ENCODE assay signal across 1 cellular context in the genomic region with DNA sequence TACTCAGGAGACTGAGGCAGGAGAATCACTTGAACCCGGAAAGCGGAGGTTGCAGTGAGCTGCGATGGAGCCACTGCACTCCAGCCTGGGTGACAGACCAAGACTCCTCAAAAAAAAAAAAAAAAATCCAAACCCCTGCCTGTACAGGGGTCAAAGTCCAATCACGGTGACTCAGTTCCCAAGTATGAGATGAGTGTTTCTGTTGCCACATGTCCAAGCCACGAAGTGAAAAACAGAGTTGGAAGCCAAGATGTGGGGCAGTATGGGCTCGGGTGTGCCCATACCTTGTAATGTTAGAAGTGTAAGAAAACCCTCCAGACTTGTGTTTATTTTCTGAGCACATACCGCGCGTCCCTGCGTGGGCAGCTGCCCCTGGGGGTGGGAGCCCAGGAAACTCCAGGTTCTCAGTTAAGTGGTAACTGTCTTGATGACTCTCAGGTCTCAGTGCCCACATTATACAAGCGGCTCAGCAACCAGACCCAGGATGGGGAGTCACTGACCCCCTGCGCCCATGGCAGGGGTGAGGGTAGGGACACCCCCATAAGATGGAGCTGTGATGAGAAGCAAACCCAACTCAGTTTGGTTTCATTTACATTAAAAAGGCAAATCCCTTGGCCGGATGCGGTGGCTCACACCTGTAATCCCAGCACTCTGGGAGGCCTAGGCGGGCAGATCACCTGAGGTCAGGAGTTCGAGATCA.
TF ChIP-seq lines count a peak whose summit lies in the region.

No MANE protein-coding gene starts in this region.

TF ChIP-seq in GM12878, 131 proteins besides CTCF, POLR2A, EP300 and RAD21 (continued from another document and continues in another):
- no peak for TF ChIP-seq RELA (IDR thresholded peaks at IDR 0.05; ENCODE audit: borderline replicate concordance, partially characterized antibody)
- TF ChIP-seq STAT1 (conservative IDR thresholded peaks at IDR 0.05): no peak
- TF ChIP-seq ASH2L (IDR thresholded peaks at IDR 0.05; ENCODE audit: borderline replicate concordance, low read depth): 0 out of 2 replicates have a peak, but pooled peaks have one; percentile 68
- TF ChIP-seq, protein P1, sequence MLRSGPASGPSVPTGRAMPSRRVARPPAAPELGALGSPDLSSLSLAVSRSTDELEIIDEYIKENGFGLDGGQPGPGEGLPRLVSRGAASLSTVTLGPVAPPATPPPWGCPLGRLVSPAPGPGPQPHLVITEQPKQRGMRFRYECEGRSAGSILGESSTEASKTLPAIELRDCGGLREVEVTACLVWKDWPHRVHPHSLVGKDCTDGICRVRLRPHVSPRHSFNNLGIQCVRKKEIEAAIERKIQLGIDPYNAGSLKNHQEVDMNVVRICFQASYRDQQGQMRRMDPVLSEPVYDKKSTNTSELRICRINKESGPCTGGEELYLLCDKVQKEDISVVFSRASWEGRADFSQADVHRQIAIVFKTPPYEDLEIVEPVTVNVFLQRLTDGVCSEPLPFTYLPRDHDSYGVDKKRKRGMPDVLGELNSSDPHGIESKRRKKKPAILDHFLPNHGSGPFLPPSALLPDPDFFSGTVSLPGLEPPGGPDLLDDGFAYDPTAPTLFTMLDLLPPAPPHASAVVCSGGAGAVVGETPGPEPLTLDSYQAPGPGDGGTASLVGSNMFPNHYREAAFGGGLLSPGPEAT (IDR thresholded peaks at IDR 0.05; ENCODE audit: low read depth): peak; percentile 79
- TF ChIP-seq, protein P2, sequence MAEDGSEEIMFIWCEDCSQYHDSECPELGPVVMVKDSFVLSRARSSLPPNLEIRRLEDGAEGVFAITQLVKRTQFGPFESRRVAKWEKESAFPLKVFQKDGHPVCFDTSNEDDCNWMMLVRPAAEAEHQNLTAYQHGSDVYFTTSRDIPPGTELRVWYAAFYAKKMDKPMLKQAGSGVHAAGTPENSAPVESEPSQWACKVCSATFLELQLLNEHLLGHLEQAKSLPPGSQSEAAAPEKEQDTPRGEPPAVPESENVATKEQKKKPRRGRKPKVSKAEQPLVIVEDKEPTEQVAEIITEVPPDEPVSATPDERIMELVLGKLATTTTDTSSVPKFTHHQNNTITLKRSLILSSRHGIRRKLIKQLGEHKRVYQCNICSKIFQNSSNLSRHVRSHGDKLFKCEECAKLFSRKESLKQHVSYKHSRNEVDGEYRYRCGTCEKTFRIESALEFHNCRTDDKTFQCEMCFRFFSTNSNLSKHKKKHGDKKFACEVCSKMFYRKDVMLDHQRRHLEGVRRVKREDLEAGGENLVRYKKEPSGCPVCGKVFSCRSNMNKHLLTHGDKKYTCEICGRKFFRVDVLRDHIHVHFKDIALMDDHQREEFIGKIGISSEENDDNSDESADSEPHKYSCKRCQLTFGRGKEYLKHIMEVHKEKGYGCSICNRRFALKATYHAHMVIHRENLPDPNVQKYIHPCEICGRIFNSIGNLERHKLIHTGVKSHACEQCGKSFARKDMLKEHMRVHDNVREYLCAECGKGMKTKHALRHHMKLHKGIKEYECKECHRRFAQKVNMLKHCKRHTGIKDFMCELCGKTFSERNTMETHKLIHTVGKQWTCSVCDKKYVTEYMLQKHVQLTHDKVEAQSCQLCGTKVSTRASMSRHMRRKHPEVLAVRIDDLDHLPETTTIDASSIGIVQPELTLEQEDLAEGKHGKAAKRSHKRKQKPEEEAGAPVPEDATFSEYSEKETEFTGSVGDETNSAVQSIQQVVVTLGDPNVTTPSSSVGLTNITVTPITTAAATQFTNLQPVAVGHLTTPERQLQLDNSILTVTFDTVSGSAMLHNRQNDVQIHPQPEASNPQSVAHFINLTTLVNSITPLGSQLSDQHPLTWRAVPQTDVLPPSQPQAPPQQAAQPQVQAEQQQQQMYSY (CRISPR knock-in tag; IDR thresholded peaks at IDR 0.05): no peak
- TF ChIP-seq, protein P3, sequence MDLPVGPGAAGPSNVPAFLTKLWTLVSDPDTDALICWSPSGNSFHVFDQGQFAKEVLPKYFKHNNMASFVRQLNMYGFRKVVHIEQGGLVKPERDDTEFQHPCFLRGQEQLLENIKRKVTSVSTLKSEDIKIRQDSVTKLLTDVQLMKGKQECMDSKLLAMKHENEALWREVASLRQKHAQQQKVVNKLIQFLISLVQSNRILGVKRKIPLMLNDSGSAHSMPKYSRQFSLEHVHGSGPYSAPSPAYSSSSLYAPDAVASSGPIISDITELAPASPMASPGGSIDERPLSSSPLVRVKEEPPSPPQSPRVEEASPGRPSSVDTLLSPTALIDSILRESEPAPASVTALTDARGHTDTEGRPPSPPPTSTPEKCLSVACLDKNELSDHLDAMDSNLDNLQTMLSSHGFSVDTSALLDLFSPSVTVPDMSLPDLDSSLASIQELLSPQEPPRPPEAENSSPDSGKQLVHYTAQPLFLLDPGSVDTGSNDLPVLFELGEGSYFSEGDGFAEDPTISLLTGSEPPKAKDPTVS (IDR thresholded peaks at IDR 0.05; ENCODE audit: low read depth, low read length): no peak
- no peak for TF ChIP-seq ZNF24 (IDR thresholded peaks at IDR 0.05)
- TF ChIP-seq NRF1 (conservative IDR thresholded peaks at IDR 0.05; ENCODE audit: low read depth, low read length): no peak
- TF ChIP-seq SREBF2 (IDR thresholded peaks at IDR 0.05; ENCODE audit: low read length): no peak
- TF ChIP-seq BHLHE40 (IDR thresholded peaks at IDR 0.05; ENCODE audit: borderline replicate concordance in 1 of 2, low read depth in 2 of 2, low read length in 1 of 2): peak; percentile 35 to 94; a peak in 3 of 4 replicates
- TF ChIP-seq, protein P4, sequence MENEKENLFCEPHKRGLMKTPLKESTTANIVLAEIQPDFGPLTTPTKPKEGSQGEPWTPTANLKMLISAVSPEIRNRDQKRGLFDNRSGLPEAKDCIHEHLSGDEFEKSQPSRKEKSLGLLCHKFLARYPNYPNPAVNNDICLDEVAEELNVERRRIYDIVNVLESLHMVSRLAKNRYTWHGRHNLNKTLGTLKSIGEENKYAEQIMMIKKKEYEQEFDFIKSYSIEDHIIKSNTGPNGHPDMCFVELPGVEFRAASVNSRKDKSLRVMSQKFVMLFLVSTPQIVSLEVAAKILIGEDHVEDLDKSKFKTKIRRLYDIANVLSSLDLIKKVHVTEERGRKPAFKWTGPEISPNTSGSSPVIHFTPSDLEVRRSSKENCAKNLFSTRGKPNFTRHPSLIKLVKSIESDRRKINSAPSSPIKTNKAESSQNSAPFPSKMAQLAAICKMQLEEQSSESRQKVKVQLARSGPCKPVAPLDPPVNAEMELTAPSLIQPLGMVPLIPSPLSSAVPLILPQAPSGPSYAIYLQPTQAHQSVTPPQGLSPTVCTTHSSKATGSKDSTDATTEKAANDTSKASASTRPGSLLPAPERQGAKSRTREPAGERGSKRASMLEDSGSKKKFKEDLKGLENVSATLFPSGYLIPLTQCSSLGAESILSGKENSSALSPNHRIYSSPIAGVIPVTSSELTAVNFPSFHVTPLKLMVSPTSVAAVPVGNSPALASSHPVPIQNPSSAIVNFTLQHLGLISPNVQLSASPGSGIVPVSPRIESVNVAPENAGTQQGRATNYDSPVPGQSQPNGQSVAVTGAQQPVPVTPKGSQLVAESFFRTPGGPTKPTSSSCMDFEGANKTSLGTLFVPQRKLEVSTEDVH (IDR thresholded peaks at IDR 0.05; ENCODE audit: low read depth, partially characterized antibody): no peak
- TF ChIP-seq ZNF384 (IDR thresholded peaks at IDR 0.05; ENCODE audit: borderline replicate concordance, low read depth, low read length): peak; percentile 95
- peak; percentile 61 for TF ChIP-seq MEF2B (IDR thresholded peaks at IDR 0.05; ENCODE audit: partially characterized antibody, poor library complexity, severe bottlenecking)
- TF ChIP-seq NR2C1 (IDR thresholded peaks at IDR 0.05): peak; percentile 58
- TF ChIP-seq RUNX3 (IDR thresholded peaks at IDR 0.05; ENCODE audit: low read length): peak; percentile 71
- TF ChIP-seq SMAD1 (IDR thresholded peaks at IDR 0.05; ENCODE audit: low read depth, partially characterized antibody): no peak
- peak; percentile 77 for TF ChIP-seq SMARCA5 (IDR thresholded peaks at IDR 0.05)
- TF ChIP-seq BMI1 (IDR thresholded peaks at IDR 0.05; ENCODE audit: borderline replicate concordance): peak; percentile 55; the same call in 1 of the 2 replicates
- TF ChIP-seq MYC (IDR thresholded peaks at IDR 0.05; ENCODE audit: insufficient read depth, insufficient read length, insufficient replicate concordance, low read length, severe bottlenecking): no peak
- TF ChIP-seq, protein P5, sequence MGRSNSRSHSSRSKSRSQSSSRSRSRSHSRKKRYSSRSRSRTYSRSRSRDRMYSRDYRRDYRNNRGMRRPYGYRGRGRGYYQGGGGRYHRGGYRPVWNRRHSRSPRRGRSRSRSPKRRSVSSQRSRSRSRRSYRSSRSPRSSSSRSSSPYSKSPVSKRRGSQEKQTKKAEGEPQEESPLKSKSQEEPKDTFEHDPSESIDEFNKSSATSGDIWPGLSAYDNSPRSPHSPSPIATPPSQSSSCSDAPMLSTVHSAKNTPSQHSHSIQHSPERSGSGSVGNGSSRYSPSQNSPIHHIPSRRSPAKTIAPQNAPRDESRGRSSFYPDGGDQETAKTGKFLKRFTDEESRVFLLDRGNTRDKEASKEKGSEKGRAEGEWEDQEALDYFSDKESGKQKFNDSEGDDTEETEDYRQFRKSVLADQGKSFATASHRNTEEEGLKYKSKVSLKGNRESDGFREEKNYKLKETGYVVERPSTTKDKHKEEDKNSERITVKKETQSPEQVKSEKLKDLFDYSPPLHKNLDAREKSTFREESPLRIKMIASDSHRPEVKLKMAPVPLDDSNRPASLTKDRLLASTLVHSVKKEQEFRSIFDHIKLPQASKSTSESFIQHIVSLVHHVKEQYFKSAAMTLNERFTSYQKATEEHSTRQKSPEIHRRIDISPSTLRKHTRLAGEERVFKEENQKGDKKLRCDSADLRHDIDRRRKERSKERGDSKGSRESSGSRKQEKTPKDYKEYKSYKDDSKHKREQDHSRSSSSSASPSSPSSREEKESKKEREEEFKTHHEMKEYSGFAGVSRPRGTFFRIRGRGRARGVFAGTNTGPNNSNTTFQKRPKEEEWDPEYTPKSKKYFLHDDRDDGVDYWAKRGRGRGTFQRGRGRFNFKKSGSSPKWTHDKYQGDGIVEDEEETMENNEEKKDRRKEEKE (IDR thresholded peaks at IDR 0.05): no peak
- TF ChIP-seq, protein P6, sequence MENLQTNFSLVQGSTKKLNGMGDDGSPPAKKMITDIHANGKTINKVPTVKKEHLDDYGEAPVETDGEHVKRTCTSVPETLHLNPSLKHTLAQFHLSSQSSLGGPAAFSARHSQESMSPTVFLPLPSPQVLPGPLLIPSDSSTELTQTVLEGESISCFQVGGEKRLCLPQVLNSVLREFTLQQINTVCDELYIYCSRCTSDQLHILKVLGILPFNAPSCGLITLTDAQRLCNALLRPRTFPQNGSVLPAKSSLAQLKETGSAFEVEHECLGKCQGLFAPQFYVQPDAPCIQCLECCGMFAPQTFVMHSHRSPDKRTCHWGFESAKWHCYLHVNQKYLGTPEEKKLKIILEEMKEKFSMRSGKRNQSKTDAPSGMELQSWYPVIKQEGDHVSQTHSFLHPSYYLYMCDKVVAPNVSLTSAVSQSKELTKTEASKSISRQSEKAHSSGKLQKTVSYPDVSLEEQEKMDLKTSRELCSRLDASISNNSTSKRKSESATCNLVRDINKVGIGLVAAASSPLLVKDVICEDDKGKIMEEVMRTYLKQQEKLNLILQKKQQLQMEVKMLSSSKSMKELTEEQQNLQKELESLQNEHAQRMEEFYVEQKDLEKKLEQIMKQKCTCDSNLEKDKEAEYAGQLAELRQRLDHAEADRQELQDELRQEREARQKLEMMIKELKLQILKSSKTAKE (IDR thresholded peaks at IDR 0.05; ENCODE audit: low read depth, poor library complexity, severe bottlenecking): peak; percentile 84
- TF ChIP-seq STAT3 (IDR thresholded peaks at IDR 0.05; ENCODE audit: low read depth, low read length): no peak
- no peak; the same call in 1 of the 2 replicates for TF ChIP-seq ZSCAN29 (IDR thresholded peaks at IDR 0.05)
- TF ChIP-seq CREM (IDR thresholded peaks at IDR 0.05; ENCODE audit: low read depth): peak; percentile 76
- no peak for TF ChIP-seq SUPT20H (IDR thresholded peaks at IDR 0.05; ENCODE audit: borderline replicate concordance, control insufficient read depth, low read depth, low read length)
- TF ChIP-seq, protein P7, sequence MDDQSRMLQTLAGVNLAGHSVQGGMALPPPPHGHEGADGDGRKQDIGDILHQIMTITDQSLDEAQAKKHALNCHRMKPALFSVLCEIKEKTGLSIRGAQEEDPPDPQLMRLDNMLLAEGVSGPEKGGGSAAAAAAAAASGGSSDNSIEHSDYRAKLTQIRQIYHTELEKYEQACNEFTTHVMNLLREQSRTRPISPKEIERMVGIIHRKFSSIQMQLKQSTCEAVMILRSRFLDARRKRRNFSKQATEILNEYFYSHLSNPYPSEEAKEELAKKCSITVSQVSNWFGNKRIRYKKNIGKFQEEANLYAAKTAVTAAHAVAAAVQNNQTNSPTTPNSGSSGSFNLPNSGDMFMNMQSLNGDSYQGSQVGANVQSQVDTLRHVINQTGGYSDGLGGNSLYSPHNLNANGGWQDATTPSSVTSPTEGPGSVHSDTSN (IDR thresholded peaks at IDR 0.05; ENCODE audit: insufficient replicate concordance, low read depth, low read length): no peak
- TF ChIP-seq, protein P8, sequence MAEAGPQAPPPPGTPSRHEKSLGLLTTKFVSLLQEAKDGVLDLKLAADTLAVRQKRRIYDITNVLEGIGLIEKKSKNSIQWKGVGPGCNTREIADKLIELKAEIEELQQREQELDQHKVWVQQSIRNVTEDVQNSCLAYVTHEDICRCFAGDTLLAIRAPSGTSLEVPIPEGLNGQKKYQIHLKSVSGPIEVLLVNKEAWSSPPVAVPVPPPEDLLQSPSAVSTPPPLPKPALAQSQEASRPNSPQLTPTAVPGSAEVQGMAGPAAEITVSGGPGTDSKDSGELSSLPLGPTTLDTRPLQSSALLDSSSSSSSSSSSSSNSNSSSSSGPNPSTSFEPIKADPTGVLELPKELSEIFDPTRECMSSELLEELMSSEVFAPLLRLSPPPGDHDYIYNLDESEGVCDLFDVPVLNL (IDR thresholded peaks at IDR 0.05; ENCODE audit: low read depth, low read length): no peak
- TF ChIP-seq, protein P9, sequence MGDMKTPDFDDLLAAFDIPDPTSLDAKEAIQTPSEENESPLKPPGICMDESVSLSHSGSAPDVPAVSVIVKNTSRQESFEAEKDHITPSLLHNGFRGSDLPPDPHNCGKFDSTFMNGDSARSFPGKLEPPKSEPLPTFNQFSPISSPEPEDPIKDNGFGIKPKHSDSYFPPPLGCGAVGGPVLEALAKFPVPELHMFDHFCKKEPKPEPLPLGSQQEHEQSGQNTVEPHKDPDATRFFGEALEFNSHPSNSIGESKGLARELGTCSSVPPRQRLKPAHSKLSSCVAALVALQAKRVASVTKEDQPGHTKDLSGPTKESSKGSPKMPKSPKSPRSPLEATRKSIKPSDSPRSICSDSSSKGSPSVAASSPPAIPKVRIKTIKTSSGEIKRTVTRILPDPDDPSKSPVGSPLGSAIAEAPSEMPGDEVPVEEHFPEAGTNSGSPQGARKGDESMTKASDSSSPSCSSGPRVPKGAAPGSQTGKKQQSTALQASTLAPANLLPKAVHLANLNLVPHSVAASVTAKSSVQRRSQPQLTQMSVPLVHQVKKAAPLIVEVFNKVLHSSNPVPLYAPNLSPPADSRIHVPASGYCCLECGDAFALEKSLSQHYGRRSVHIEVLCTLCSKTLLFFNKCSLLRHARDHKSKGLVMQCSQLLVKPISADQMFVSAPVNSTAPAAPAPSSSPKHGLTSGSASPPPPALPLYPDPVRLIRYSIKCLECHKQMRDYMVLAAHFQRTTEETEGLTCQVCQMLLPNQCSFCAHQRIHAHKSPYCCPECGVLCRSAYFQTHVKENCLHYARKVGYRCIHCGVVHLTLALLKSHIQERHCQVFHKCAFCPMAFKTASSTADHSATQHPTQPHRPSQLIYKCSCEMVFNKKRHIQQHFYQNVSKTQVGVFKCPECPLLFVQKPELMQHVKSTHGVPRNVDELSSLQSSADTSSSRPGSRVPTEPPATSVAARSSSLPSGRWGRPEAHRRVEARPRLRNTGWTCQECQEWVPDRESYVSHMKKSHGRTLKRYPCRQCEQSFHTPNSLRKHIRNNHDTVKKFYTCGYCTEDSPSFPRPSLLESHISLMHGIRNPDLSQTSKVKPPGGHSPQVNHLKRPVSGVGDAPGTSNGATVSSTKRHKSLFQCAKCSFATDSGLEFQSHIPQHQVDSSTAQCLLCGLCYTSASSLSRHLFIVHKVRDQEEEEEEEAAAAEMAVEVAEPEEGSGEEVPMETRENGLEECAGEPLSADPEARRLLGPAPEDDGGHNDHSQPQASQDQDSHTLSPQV (IDR thresholded peaks at IDR 0.05): no peak
- TF ChIP-seq NFXL1 (IDR thresholded peaks at IDR 0.05; ENCODE audit: borderline replicate concordance): no peak
- TF ChIP-seq MXI1 (IDR thresholded peaks at IDR 0.05; ENCODE audit: low read depth, low read length): peak; percentile 17; the same call in 1 of the 2 replicates
